In the genomic region with DNA sequence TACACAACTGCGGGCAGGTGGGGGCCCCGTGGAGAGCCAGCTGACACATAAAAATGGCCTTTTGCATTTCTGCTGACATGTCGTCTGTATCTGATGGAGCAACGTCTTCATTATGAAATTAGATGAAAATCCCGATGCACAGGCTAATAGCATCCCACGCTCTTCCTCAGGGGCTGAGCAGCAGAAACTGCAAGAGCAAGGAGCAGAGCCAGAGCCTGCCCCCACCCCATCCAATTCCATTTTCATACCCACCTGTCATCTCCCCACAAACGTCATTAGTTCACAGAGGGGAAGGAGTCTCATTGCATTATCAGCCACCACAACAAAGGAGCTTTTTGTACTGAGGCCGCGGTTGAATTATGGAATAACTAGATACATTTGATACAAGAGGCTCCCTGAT, we compare ENCODE assay signal across 26 cellular contexts.
"Had no signal": no experiment of that assay in that cellular context is flagged by ENCODE, and none has a peak within 500 bp of the region (broad histone marks: within the 10 kb centered on the region; RNA-seq: fewer than 3 reads in every experiment).

No MANE protein-coding gene starts in this region.

- ATAC-seq: activated CD8-positive, alpha-beta T cell treated with anti-CD3 and anti-CD28 coated beads for 36 hours; activated T-cell treated with anti-CD3 and anti-CD28 coated beads, Interleukin-2, amount 50 U/mL, for 72 hours; activated T-helper 17 cell treated with anti-CD3 and anti-CD28 coated beads, Interleukin-2, amount 50 U/mL, for 72 hours; Right ventricle myocardium inferior had no signal

- H3K4me3 ChIP-seq: cardiac muscle cell, PC-9 had no signal

- H3K27ac ChIP-seq: cardiac muscle cell, PC-9, RWPE1 had no signal

- H3K27me3 ChIP-seq: cardiac muscle cell had no signal

- H3K36me3 ChIP-seq: cardiac muscle cell had no signal

- DNase-seq: activated CD4-positive, alpha-beta T cell treated with anti-CD3 and anti-CD28 coated beads, Interleukin-2, amount 10 ng/mL, durations not matched to agents 24 days and 14 days; activated CD4-positive, alpha-beta T cell treated with anti-CD3 and anti-CD28 coated beads, Interleukin-2, amount 50 U/mL, for 4 hours; activated CD8-positive, alpha-beta T cell treated with anti-CD3 and anti-CD28 coated beads for 36 hours; activated effector memory CD4-positive, alpha-beta T cell treated with anti-CD3 and anti-CD28 coated beads, Interleukin-2, amount 50 U/mL, for 16 hours; activated naive CD4-positive, alpha-beta T cell; activated naive CD4-positive, alpha-beta T cell treated with anti-CD3 and anti-CD28 coated beads, Interleukin-2, amount 50 U/mL, for 16 hours; activated naive CD8-positive, alpha-beta T cell treated with anti-CD3 and anti-CD28 coated beads for 36 hours; activated T-cell treated with anti-CD3 and anti-CD28 coated beads, Interleukin-2, amount 50 U/mL, for 1 hour; activated T-cell treated with anti-CD3 and anti-CD28 coated beads, Interleukin-2, amount 50 U/mL, for 72 hours; amniotic stem cell; aorta; Karpas-422; KBM-7; NCI-H1105; NCI-H1417 treated with DMSO at 0.1 percent for 48 hours; NCI-H187 treated with DMSO at 0.1 percent for 48 hours; NCI-H446; NCI-H524; NK-92 treated with Interleukin-12 subunit alpha and Interleukin-12 subunit beta, amount 100 ng/mL, for 24 hours; PC-9; SIG-M5; SW 1271 had no signal
